Comparison of ENCODE assay signal across 8 cellular contexts in genomic region chr5:15105799-15106393, GRCh38.
DNase-seq lines count a peak whose midpoint lies in the region; ATAC-seq and TF ChIP-seq lines count a peak whose summit lies in the region.

No MANE protein-coding gene starts in this region.

- CTCF ChIA-PET in activated CD8-positive, alpha-beta T cell treated with anti-CD3 and anti-CD28 coated beads, Interleukin-2, amount 10 ng/mL, durations not matched to agents 7 days and 5 days (lab: Charles Lee), result interaction anchor here (0.7 to 2.0 kb wide), 10 partner anchors 9 to 1352 kb away, joined by 3 to 5 read pairs (median 4); no protein-coding TSS in a partner anchor

- no peaks in the 10 kb centered on the region for H3K27me3 Mint-ChIP-seq in activated CD8-positive, alpha-beta T cell treated with anti-CD3 and anti-CD28 coated beads, Interleukin-2, amount 10 ng/mL, durations not matched to agents 7 days and 5 days (ENCODE audit: low read depth)
- H3K27me3 Mint-ChIP-seq in T-helper 17 cell, result peaks cover 12% of the 10 kb centered on the region

- ATAC-seq in GM19324 (IDR thresholded peaks at IDR 0.05; ENCODE audit: low FRiP score, unreplicated experiment) (peak; percentile 60), HG03139 (IDR thresholded peaks at IDR 0.05; ENCODE audit: unreplicated experiment) (peak; percentile 91), T-helper 17 cell (no peak)
- peak; percentile 64 for ATAC-seq in activated CD8-positive, alpha-beta T cell treated with anti-CD3 and anti-CD28 coated beads, Interleukin-2, amount 10 ng/mL, durations not matched to agents 7 days and 5 days

- DNase-seq in DMS153 treated with DMSO at 0.1 percent for 48 hours (lab: John Stamatoyannopoulos, UW; ENCODE audit: unreplicated experiment) (peak; percentile 33), NCI-H446 (lab: John Stamatoyannopoulos, UW) (peak; percentile 43 to 85), cardiac muscle cell (ENCODE audit: low read depth in 1 of 2, low spot score in 1 of 2) (peak; percentile 68 to 71), putamen (ENCODE audit: low spot score) (peak; percentile 7), T-helper 17 cell (no peak)
- peak; percentile 56 for DNase-seq in activated CD8-positive, alpha-beta T cell treated with anti-CD3 and anti-CD28 coated beads, Interleukin-2, amount 10 ng/mL, durations not matched to agents 7 days and 5 days

- H3K4me3 Mint-ChIP-seq in activated CD8-positive, alpha-beta T cell treated with anti-CD3 and anti-CD28 coated beads, Interleukin-2, amount 10 ng/mL, durations not matched to agents 7 days and 5 days, result no peak overlapping the region
- no peak overlapping the region for H3K4me3 Mint-ChIP-seq in T-helper 17 cell

- no peak overlapping the region for H3K4me3 ChIP-seq in cardiac muscle cell

- H3K27ac ChIP-seq in cardiac muscle cell, result no peak overlapping the region

- H3K36me3 Mint-ChIP-seq in activated CD8-positive, alpha-beta T cell treated with anti-CD3 and anti-CD28 coated beads, Interleukin-2, amount 10 ng/mL, durations not matched to agents 7 days and 5 days (ENCODE audit: low read depth), result no peaks in the 10 kb centered on the region
- no peaks in the 10 kb centered on the region for H3K36me3 Mint-ChIP-seq in T-helper 17 cell (ENCODE audit: low read depth)

- H3K9me3 ChIP-seq in cardiac muscle cell (ENCODE audit: low read depth) (peaks cover 3% of the 10 kb centered on the region), T-helper 17 cell (ENCODE audit: control insufficient read depth, low read length, poor library complexity, severe bottlenecking) (no peaks in the 10 kb centered on the region)

- H3K9me3 Mint-ChIP-seq in activated CD8-positive, alpha-beta T cell treated with anti-CD3 and anti-CD28 coated beads, Interleukin-2, amount 10 ng/mL, durations not matched to agents 7 days and 5 days (ENCODE audit: insufficient read depth), result no peaks in the 10 kb centered on the region

- H3K27me3 ChIP-seq in cardiac muscle cell, result no peaks in the 10 kb centered on the region

- POLR2A ChIA-PET in activated CD8-positive, alpha-beta T cell treated with anti-CD3 and anti-CD28 coated beads, Interleukin-2, amount 10 ng/mL, durations not matched to agents 7 days and 5 days (lab: Charles Lee), result no interaction called here

- H3K36me3 ChIP-seq in cardiac muscle cell, result no peaks in the 10 kb centered on the region

- no peak overlapping the region for H3K27ac Mint-ChIP-seq in activated CD8-positive, alpha-beta T cell treated with anti-CD3 and anti-CD28 coated beads, Interleukin-2, amount 10 ng/mL, durations not matched to agents 7 days and 5 days
- no peak overlapping the region for H3K27ac Mint-ChIP-seq in T-helper 17 cell

- TF ChIP-seq CTCF in cardiac muscle cell (IDR thresholded peaks at IDR 0.05; ENCODE audit: low read depth, low read length), result peak; percentile 77

- no peaks in the 10 kb centered on the region for H3K4me1 Mint-ChIP-seq in activated CD8-positive, alpha-beta T cell treated with anti-CD3 and anti-CD28 coated beads, Interleukin-2, amount 10 ng/mL, durations not matched to agents 7 days and 5 days (ENCODE audit: low read depth)
- no peaks in the 10 kb centered on the region for H3K4me1 Mint-ChIP-seq in T-helper 17 cell

- peaks cover 7% of the 10 kb centered on the region for H3K4me1 ChIP-seq in cardiac muscle cell (ENCODE audit: low read depth)

Comparison
In these comparisons a context has a peak if more than half of its experiments do, and no peak if none do; other contexts are left out.
1. DNase-seq: peak in DMS153 treated with DMSO at 0.1 percent for 48 hours (single experiment), NCI-H446 (2 of 2), activated CD8-positive, alpha-beta T cell treated with anti-CD3 and anti-CD28 coated beads, Interleukin-2, amount 10 ng/mL, durations not matched to agents 7 days and 5 days (single experiment), cardiac muscle cell (2 of 2) and putamen (single experiment); none in T-helper 17 cell (0 of 3).